22 cellular contexts compared by ENCODE assay signal in genomic region chr19:33210266-33210940, GRCh38. TPM values are rescaled to one million over a fixed set of nuclear protein-coding genes. Genes with fewer than 3 reads are reported as not detected.
DNase-seq lines count a peak whose midpoint lies in the region; ATAC-seq, FAIRE-seq and TF ChIP-seq lines count a peak whose summit lies in the region.
"Had no signal": no experiment of that assay in that cellular context is flagged by ENCODE, and none has a peak within 500 bp of the region (broad histone marks: within the 10 kb centered on the region; RNA-seq: fewer than 3 reads in every experiment).

No MANE protein-coding gene starts in this region.

- FAIRE-seq in D721Med (lab: Jason Lieb, UNC) = no peak
- FAIRE-seq: A549, G401.6, GM19239 had no signal

- H3K27me3 ChIP-seq in left ventricle myocardium inferior (ENCODE audit: low read depth) (no peaks in the 10 kb centered on the region), H7 (ENCODE audit: control insufficient read depth, insufficient read depth, low read length) (no peaks in the 10 kb centered on the region), mesenchymal stem cell (ENCODE audit: control insufficient read depth in 1 of 2, insufficient read depth in 1 of 2, low read length in 2 of 2) (peaks cover 0 to 11% of the 10 kb centered on the region in 2 experiments)
- H3K27me3 ChIP-seq: BE2C had no signal

- TF ChIP-seq CTCF in left ventricle myocardium inferior (IDR thresholded peaks at IDR 0.05; ENCODE audit: borderline replicate concordance) (no peak), D721Med (IDR thresholded peaks at IDR 0.05; ENCODE audit: insufficient read depth, missing control alignments) (no peak)

- no peak overlapping the region for H3K4ac ChIP-seq in mesenchymal stem cell (ENCODE audit: low read depth in 1 of 2, low read length in 2 of 2)

- no peak overlapping the region for H3K23ac ChIP-seq in mesenchymal stem cell (ENCODE audit: low read length in 2 of 2)

- no peaks in the 10 kb centered on the region for H3K79me1 ChIP-seq in mesenchymal stem cell (replicated peaks; ENCODE audit: low read length, poor library complexity, severe bottlenecking)

- DNase-seq in Right ventricle myocardium inferior (ENCODE audit: missing footprints) = peak; percentile 61
- DNase-seq in left ventricle myocardium inferior = no peak
- peak; percentile 65 for DNase-seq in H7
- no peak for DNase-seq in mesenchymal stem cell
- DNase-seq in D721Med (ENCODE audit: insufficient read length, low spot score) = no peak
- DNase-seq in stimulated activated CD8-positive, alpha-beta memory T cell treated with anti-CD3 and anti-CD28 coated beads, Interleukin-4, amount 100 ng/mL, for 48 hours = no peak
- DNase-seq: 8988T; ACHN; AML-193; BE2C; C1 segment of cervical spinal cord; Calu3; CD4-positive, alpha-beta memory T cell; COR-L47; DMS153; DND-41 had no signal

- peak overlapping the region; percentile 41 for H4K91ac ChIP-seq in mesenchymal stem cell (ENCODE audit: low read length)

- H3K36me3 ChIP-seq in left ventricle myocardium inferior = peaks cover 6% of the 10 kb centered on the region
- H3K36me3 ChIP-seq in H7 (replicated peaks; ENCODE audit: control insufficient read depth, insufficient read depth, low read length) = no peaks in the 10 kb centered on the region
- peaks cover 13 to 27% of the 10 kb centered on the region in 2 experiments for H3K36me3 ChIP-seq in mesenchymal stem cell (ENCODE audit: control insufficient read depth in 1 of 2, insufficient read depth in 2 of 2, low read depth in 1 of 2, low read length in 2 of 2)

- H2BK12ac ChIP-seq in mesenchymal stem cell (ENCODE audit: low read length in 2 of 2) = no peak overlapping the region

- no peak overlapping the region for H2BK15ac ChIP-seq in mesenchymal stem cell (ENCODE audit: low read depth, poor library complexity, severe bottlenecking)

- no peak overlapping the region for H3K4me2 ChIP-seq in mesenchymal stem cell (ENCODE audit: low read length, poor library complexity, severe bottlenecking)
- H3K4me2 ChIP-seq: A549, GM23338 had no signal

- 92% methylated on average over 22 of the region's 22 CpGs for WGBS in mesenchymal stem cell

- no peak overlapping the region for H3K27ac ChIP-seq in left ventricle myocardium inferior (replicated peaks)
- H3K27ac ChIP-seq in mesenchymal stem cell (ENCODE audit: low read length, poor library complexity, severe bottlenecking) = no peak overlapping the region
- H3K27ac ChIP-seq: A549 had no signal

- H2AK5ac ChIP-seq in mesenchymal stem cell (ENCODE audit: low read length, severe bottlenecking) = no peak overlapping the region

- H2BK5ac ChIP-seq in mesenchymal stem cell (ENCODE audit: low read depth, low read length, poor library complexity, severe bottlenecking) = no peak overlapping the region

- H3K4me3 ChIP-seq in left ventricle myocardium inferior (no peak overlapping the region), H7 (ENCODE audit: insufficient read depth, low read depth, low read length) (no peak overlapping the region), mesenchymal stem cell (ENCODE audit: insufficient read depth in 1 of 2, low read depth in 1 of 2, low read length in 2 of 2) (no peak overlapping the region)
- H3K4me3 ChIP-seq: A549, GM23338, HAP-1 had no signal

- H2BK120ac ChIP-seq in mesenchymal stem cell (ENCODE audit: low read depth, low read length) = no peak overlapping the region

- H3K9ac ChIP-seq in mesenchymal stem cell (ENCODE audit: low read length) = no peak overlapping the region

- H2AFZ ChIP-seq in mesenchymal stem cell (ENCODE audit: low read depth, low read length) = no peak overlapping the region
- H2AFZ ChIP-seq: GM23338 had no signal

- no peak overlapping the region for H4K8ac ChIP-seq in mesenchymal stem cell (ENCODE audit: low read length)

- intact Hi-C loops in Right ventricle myocardium inferior (cut with DNase I) = no loop called here
- intact Hi-C loops in left ventricle myocardium inferior (cut with micrococcal nuclease) = no loop called here

- H3K4me1 ChIP-seq in left ventricle myocardium inferior (no peaks in the 10 kb centered on the region), mesenchymal stem cell (ENCODE audit: control insufficient read depth, insufficient read depth, low read depth, low read length) (no peaks in the 10 kb centered on the region)
- H3K4me1 ChIP-seq: A549, BE2C, HAP-1 had no signal

- H3K14ac ChIP-seq in mesenchymal stem cell (ENCODE audit: low read length in 2 of 2) = no peak overlapping the region

- ATAC-seq in Right ventricle myocardium inferior = no peak
- ATAC-seq: A549, GM23338 had no signal

- H3K9me3 ChIP-seq in left ventricle myocardium inferior (replicated peaks) (no peaks in the 10 kb centered on the region), mesenchymal stem cell (ENCODE audit: control insufficient read depth, low read length) (no peaks in the 10 kb centered on the region)
- H3K9me3 ChIP-seq: A549, BE2C, HAP-1 had no signal

- no peak overlapping the region for H3K18ac ChIP-seq in mesenchymal stem cell (ENCODE audit: low read depth in 1 of 2, low read length in 2 of 2)

RNA-seq across cellular contexts. Expression of gene SLC7A10, which starts 15.2 kb away (rescaled TPM):
- total RNA-seq in Right ventricle myocardium inferior (0.32 TPM), left ventricle myocardium inferior (not detected)
- 2.4 and 3.0 TPM in 2 replicates for total RNA-seq in H7 (2014; rRNA removed; shearing (Covaris generic))
- 0.14 TPM for polyA plus RNA-seq in mesenchymal stem cell (2013, experiment 1 of 2)
- polyA plus RNA-seq in mesenchymal stem cell (2013, experiment 2 of 2) = 0.18 TPM
- total RNA-seq: Calu3; CD4-positive, alpha-beta memory T cell; H4 had no signal
- polyA plus RNA-seq: CD4-positive, alpha-beta memory T cell had no signal

RNA-seq across cellular contexts. Expression of gene LRP3, which starts 16.3 kb away (rescaled TPM):
- total RNA-seq in Right ventricle myocardium inferior (17.8 TPM), left ventricle myocardium inferior (20.8 TPM)
- total RNA-seq in H7 (2014; rRNA removed; shearing (Covaris generic)) = 54.8 and 57.7 TPM in 2 replicates
- 27.7 TPM for polyA plus RNA-seq in mesenchymal stem cell (2013, experiment 1 of 2)
- polyA plus RNA-seq in mesenchymal stem cell (2013, experiment 2 of 2) = 25.6 TPM
- polyA plus RNA-seq: CD4-positive, alpha-beta memory T cell had no signal

Comparison
In these comparisons a context has a peak if more than half of its experiments do, and no peak if none do; other contexts are left out.
1. DNase-seq: peak in Right ventricle myocardium inferior (single experiment) and H7 (single experiment); none in left ventricle myocardium inferior (single experiment), mesenchymal stem cell (single experiment), D721Med (single experiment) and stimulated activated CD8-positive, alpha-beta memory T cell treated with anti-CD3 and anti-CD28 coated beads, Interleukin-4, amount 100 ng/mL, for 48 hours (single experiment).